29 cellular contexts compared by ENCODE assay signal in genomic region chr22:23285236-23285635, GRCh38.
"Had no signal": no experiment of that assay in that cellular context is flagged by ENCODE, and none has a peak within 500 bp of the region (broad histone marks: within the 10 kb centered on the region; RNA-seq: fewer than 3 reads in every experiment).

No MANE protein-coding gene starts in this region.

- DNase-seq: activated CD4-positive, alpha-beta T cell treated with anti-CD3 and anti-CD28 coated beads, Interleukin-2, amount 50 U/mL, for 4 hours; activated CD8-positive, alpha-beta memory T cell treated with anti-CD3 and anti-CD28 coated beads for 24 hours; activated CD8-positive, alpha-beta memory T cell treated with anti-CD3 and anti-CD28 coated beads, Interleukin-2, amount 50 U/mL, for 4 hours; activated T-cell treated with anti-CD3 and anti-CD28 coated beads, Interleukin-2, amount 50 U/mL, for 24 hours; adrenal gland; cerebellar nuclear complex; foreskin fibroblast; hippocampal formation; kidney glomerular epithelial cell; left lung; mammary epithelial cell; midbrain; ovary; right lobe of liver; small intestine; stomach; T1000 had no signal

- H3K27me3 Mint-ChIP-seq: activated naive CD8-positive, alpha-beta T cell; activated T-cell treated with anti-CD3 and anti-CD28 coated beads, Interleukin-2, amount 50 U/mL, for 24 hours; activated T-helper 17 cell treated with anti-CD3 and anti-CD28 coated beads, Interleukin-2, amount 50 U/mL, for 72 hours; stimulated activated memory B cell treated with anti-CD40 and anti-IgM and Interleukin-4, amounts not matched to agents 10 μg/mL and 1 μg/mL and 100 μg/mL, for 72 hours; type B pancreatic cell had no signal

- H3K4me1 Mint-ChIP-seq: activated T-helper 17 cell treated with anti-CD3 and anti-CD28 coated beads, Interleukin-2, amount 50 U/mL, for 72 hours; nephron; WTC11 had no signal

- H3K4me3 Mint-ChIP-seq: activated naive CD8-positive, alpha-beta T cell; activated T-cell treated with anti-CD3 and anti-CD28 coated beads, Interleukin-2, amount 50 U/mL, for 24 hours; activated T-helper 17 cell treated with anti-CD3 and anti-CD28 coated beads, Interleukin-2, amount 50 U/mL, for 72 hours; nephron; stimulated activated memory B cell treated with anti-CD40 and anti-IgM and Interleukin-4, amounts not matched to agents 10 μg/mL and 1 μg/mL and 100 μg/mL, for 72 hours; type B pancreatic cell; WTC11 had no signal

- H3K9me3 ChIP-seq: adrenal gland, ascending aorta, breast epithelium, left lung, neutrophil, ovary, right lobe of liver, stomach, vagina had no signal

- H3K36me3 ChIP-seq: breast epithelium, ovary had no signal

- H3K9me3 Mint-ChIP-seq: activated T-cell treated with anti-CD3 and anti-CD28 coated beads, Interleukin-2, amount 50 U/mL, for 24 hours; activated T-helper 17 cell treated with anti-CD3 and anti-CD28 coated beads, Interleukin-2, amount 50 U/mL, for 72 hours; nephron; stimulated activated memory B cell treated with anti-CD40 and anti-IgM and Interleukin-4, amounts not matched to agents 10 μg/mL and 1 μg/mL and 100 μg/mL, for 72 hours; type B pancreatic cell; WTC11 had no signal

- H3K27ac ChIP-seq: adrenal gland, epithelial cell of prostate, left lung, neutrophil, ovary, vagina had no signal

- H3K27me3 ChIP-seq: adrenal gland, ascending aorta, breast epithelium, left lung, neutrophil, ovary, right lobe of liver, stomach, vagina had no signal

- H3K27ac Mint-ChIP-seq: activated naive CD8-positive, alpha-beta T cell; activated T-cell treated with anti-CD3 and anti-CD28 coated beads, Interleukin-2, amount 50 U/mL, for 24 hours; activated T-helper 17 cell treated with anti-CD3 and anti-CD28 coated beads, Interleukin-2, amount 50 U/mL, for 72 hours; nephron; stimulated activated memory B cell treated with anti-CD40 and anti-IgM and Interleukin-4, amounts not matched to agents 10 μg/mL and 1 μg/mL and 100 μg/mL, for 72 hours; type B pancreatic cell; WTC11 had no signal

- H3K36me3 Mint-ChIP-seq: activated naive CD8-positive, alpha-beta T cell; type B pancreatic cell had no signal

- FAIRE-seq: small intestine had no signal

- H3K4me3 ChIP-seq: adrenal gland, ascending aorta, breast epithelium, coronary artery, left lung, ovary, right lobe of liver, stomach, vagina had no signal
